ENCODE assay signal across 28 cellular contexts in the genomic region with DNA sequence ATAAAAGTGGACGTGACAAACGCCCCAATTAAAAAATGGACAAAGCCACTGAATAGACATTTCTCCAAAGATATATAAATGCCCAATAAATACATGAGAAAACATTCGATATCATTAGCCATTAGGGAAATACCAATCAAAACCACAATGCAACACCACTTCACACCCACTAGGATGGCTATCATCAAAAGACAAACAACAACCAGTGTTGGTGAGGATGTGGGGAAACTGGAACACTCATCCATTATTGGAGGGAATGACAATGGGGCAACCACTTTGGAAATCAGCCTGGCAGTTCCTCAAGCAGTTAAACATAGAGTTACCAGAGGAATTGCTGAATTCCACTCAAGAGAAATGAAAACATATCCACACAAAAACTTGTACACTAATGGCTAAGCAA. TPM values are rescaled to one million over a fixed set of nuclear protein-coding genes. Genes with fewer than 3 reads are reported as not detected.
"Had no signal": no experiment of that assay in that cellular context is flagged by ENCODE, and none has a peak within 500 bp of the region (broad histone marks: within the 10 kb centered on the region; RNA-seq: fewer than 3 reads in every experiment).

No MANE protein-coding gene starts in this region.

- H3K27me3 ChIP-seq: left lung had no signal

- H3K36me3 Mint-ChIP-seq: memory B cell, naive B cell had no signal

- ATAC-seq: esophagus mucosa, gastrocnemius medialis, heart right ventricle, left cardiac atrium, left lung, left ventricle myocardium superior, lower lobe of right lung had no signal

- H3K9me3 Mint-ChIP-seq: memory B cell had no signal

- H3K4me1 Mint-ChIP-seq: memory B cell, naive B cell had no signal

- DNase-seq: dermis blood vessel endothelial cell; effector CD4-positive, alpha-beta T cell; effector memory CD4-positive, alpha-beta T cell; erythroblast; esophagus squamous epithelium; foreskin fibroblast; foreskin melanocyte; gastrocnemius medialis; head of caudate nucleus; heart right ventricle; hippocampal formation; left cardiac atrium; left ventricle myocardium superior; lower lobe of right lung; mesendoderm; midbrain; naive B cell had no signal

- H3K27ac Mint-ChIP-seq: memory B cell, naive B cell had no signal

- H3K4me3 ChIP-seq: coronary artery, dorsolateral prefrontal cortex, esophagus squamous epithelium, gastrocnemius medialis, heart right ventricle, left lung, lower lobe of right lung had no signal

- H3K36me3 ChIP-seq: esophagus squamous epithelium, gastrocnemius medialis, heart right ventricle, left lung, lower lobe of right lung had no signal

- H3K4me3 Mint-ChIP-seq: memory B cell had no signal

- H3K9me3 ChIP-seq: esophagus squamous epithelium, gastrocnemius medialis, heart right ventricle, left lung, lower lobe of right lung had no signal

- H3K4me1 ChIP-seq: gastrocnemius medialis, left lung had no signal

- H3K27ac ChIP-seq: coronary artery, dorsolateral prefrontal cortex, epithelial cell of prostate, esophagus squamous epithelium, gastrocnemius medialis, heart right ventricle, left lung, lower lobe of right lung had no signal

- FAIRE-seq: colon, endometrium, islet of Langerhans, keratinocyte had no signal

RNA-seq across cellular contexts. Expression of gene FGD5, which starts 32.4 kb away (rescaled TPM):
- total RNA-seq: myocyte had no signal
- polyA plus RNA-seq: keratinocyte had no signal
